19 cellular contexts compared by ENCODE assay signal in the genomic region with DNA sequence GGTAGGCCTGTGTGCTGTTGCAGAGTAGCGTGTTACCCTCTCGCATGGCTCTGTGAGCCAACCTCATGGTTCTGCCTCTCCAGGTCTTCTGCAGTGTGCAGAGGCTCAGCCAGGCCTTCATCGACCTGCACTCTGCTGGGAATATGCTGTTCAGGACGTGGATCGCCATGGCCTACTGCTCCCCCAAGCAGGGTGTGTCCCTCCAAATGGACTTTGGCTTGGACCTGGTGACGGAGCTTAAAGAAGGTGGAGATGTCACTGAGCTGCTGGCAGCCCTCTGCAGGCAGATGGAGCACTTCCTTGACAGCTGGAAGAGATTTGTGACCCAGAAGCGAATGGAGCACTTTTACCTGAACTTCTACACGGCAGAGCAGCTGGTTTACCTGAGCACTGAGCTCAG.
"Had no signal": no experiment of that assay in that cellular context is flagged by ENCODE, and none has a peak within 500 bp of the region (broad histone marks: within the 10 kb centered on the region; RNA-seq: fewer than 3 reads in every experiment).

No MANE protein-coding gene starts in this region.

- H3K27ac Mint-ChIP-seq: activated naive CD4-positive, alpha-beta T cell treated with anti-CD3 and anti-CD28 coated beads for 36 hours; brain; natural killer cell; WTC11 had no signal

- ATAC-seq: psoas muscle, WTC11 had no signal

- H3K4me3 ChIP-seq: lower lobe of right lung, psoas muscle, sigmoid colon, suprapubic skin, upper lobe of left lung had no signal

- H3K9me3 Mint-ChIP-seq: activated naive CD4-positive, alpha-beta T cell treated with anti-CD3 and anti-CD28 coated beads for 36 hours; brain; central memory CD8-positive, alpha-beta T cell; natural killer cell; WTC11 had no signal

- H3K27ac ChIP-seq: lower lobe of right lung, psoas muscle, sigmoid colon, suprapubic skin, upper lobe of left lung had no signal

- H3K27me3 ChIP-seq: sigmoid colon, suprapubic skin, upper lobe of left lung had no signal

- H3K9me3 ChIP-seq: lower lobe of right lung, psoas muscle, sigmoid colon, SK-N-SH, suprapubic skin, upper lobe of left lung had no signal

- DNase-seq: activated CD4-positive, alpha-beta T cell treated with anti-CD3 and anti-CD28 coated beads for 48 hours; activated CD8-positive, alpha-beta memory T cell treated with anti-CD3 and anti-CD28 coated beads for 24 hours; activated naive CD4-positive, alpha-beta T cell treated with anti-CD3 and anti-CD28 coated beads for 36 hours; dermis blood vessel endothelial cell; hippocampal formation; kidney glomerular epithelial cell; lower lobe of right lung; midbrain; natural killer cell; SK-N-SH; stimulated activated CD4-positive, alpha-beta T cell treated with anti-CD3 and anti-CD28 coated beads, Interleukin-2, amount 100 ng/mL, for 48 hours; stimulated activated naive CD8-positive, alpha-beta T cell treated with anti-CD3 and anti-CD28 coated beads, Interleukin-15, Interleukin-2, amounts not matched to agents 100 U/mL and 50 U/mL, for 24 hours; upper lobe of left lung had no signal

- H3K4me1 ChIP-seq: lower lobe of right lung, psoas muscle, sigmoid colon, suprapubic skin, upper lobe of left lung had no signal

- H3K4me1 Mint-ChIP-seq: brain; central memory CD8-positive, alpha-beta T cell; WTC11 had no signal

- H3K9ac ChIP-seq: SK-N-SH had no signal

- H3K27me3 Mint-ChIP-seq: brain; central memory CD8-positive, alpha-beta T cell had no signal

- H3K4me3 Mint-ChIP-seq: activated naive CD4-positive, alpha-beta T cell treated with anti-CD3 and anti-CD28 coated beads for 36 hours; brain; central memory CD8-positive, alpha-beta T cell; natural killer cell; WTC11 had no signal
